In the genomic region with DNA sequence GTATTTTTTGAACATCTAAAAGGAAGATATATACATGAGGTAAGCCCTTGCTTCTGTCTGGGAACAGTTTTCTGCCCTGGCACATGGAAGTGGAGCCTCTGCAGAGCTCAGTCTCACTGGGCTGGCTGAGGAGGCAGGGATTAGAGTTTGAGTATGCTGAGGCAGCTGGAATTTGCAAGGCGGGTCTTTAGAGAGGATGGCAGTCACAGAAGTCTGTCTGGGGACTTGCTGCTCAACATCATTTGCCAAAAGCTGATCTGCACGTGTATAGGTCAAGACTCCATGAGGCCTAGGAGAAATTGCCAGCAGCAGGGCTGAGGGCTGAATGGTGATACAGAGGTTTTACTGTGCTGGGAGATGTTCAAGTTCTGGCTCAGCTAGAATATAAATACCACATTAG, we compare ENCODE assay signal across 2 cellular contexts.
TF ChIP-seq lines count a peak whose summit lies in the region.

No MANE protein-coding gene starts in this region.

TF ChIP-seq in GM23338, 12 proteins besides CTCF, POLR2A, EP300 and RAD21 (continued from another document):
- TF ChIP-seq, protein P1, sequence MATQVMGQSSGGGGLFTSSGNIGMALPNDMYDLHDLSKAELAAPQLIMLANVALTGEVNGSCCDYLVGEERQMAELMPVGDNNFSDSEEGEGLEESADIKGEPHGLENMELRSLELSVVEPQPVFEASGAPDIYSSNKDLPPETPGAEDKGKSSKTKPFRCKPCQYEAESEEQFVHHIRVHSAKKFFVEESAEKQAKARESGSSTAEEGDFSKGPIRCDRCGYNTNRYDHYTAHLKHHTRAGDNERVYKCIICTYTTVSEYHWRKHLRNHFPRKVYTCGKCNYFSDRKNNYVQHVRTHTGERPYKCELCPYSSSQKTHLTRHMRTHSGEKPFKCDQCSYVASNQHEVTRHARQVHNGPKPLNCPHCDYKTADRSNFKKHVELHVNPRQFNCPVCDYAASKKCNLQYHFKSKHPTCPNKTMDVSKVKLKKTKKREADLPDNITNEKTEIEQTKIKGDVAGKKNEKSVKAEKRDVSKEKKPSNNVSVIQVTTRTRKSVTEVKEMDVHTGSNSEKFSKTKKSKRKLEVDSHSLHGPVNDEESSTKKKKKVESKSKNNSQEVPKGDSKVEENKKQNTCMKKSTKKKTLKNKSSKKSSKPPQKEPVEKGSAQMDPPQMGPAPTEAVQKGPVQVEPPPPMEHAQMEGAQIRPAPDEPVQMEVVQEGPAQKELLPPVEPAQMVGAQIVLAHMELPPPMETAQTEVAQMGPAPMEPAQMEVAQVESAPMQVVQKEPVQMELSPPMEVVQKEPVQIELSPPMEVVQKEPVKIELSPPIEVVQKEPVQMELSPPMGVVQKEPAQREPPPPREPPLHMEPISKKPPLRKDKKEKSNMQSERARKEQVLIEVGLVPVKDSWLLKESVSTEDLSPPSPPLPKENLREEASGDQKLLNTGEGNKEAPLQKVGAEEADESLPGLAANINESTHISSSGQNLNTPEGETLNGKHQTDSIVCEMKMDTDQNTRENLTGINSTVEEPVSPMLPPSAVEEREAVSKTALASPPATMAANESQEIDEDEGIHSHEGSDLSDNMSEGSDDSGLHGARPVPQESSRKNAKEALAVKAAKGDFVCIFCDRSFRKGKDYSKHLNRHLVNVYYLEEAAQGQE (IDR thresholded peaks at IDR 0.05; ENCODE audit: unreplicated experiment): no peak
- TF ChIP-seq NANOG (IDR thresholded peaks at IDR 0.05; ENCODE audit: borderline replicate concordance): no peak
- no peak for TF ChIP-seq CREB1 (CRISPR knock-in tag; IDR thresholded peaks at IDR 0.05; ENCODE audit: low read depth)

TF ChIP-seq in WTC11, 78 proteins besides CTCF, POLR2A, EP300 and RAD21 (continued from another document):
- TF ChIP-seq, protein P2, sequence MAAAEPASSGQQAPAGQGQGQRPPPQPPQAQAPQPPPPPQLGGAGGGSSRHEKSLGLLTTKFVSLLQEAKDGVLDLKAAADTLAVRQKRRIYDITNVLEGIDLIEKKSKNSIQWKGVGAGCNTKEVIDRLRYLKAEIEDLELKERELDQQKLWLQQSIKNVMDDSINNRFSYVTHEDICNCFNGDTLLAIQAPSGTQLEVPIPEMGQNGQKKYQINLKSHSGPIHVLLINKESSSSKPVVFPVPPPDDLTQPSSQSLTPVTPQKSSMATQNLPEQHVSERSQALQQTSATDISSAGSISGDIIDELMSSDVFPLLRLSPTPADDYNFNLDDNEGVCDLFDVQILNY (CRISPR knock-in tag; IDR thresholded peaks at IDR 0.05): no peak
- TF ChIP-seq, protein P3, sequence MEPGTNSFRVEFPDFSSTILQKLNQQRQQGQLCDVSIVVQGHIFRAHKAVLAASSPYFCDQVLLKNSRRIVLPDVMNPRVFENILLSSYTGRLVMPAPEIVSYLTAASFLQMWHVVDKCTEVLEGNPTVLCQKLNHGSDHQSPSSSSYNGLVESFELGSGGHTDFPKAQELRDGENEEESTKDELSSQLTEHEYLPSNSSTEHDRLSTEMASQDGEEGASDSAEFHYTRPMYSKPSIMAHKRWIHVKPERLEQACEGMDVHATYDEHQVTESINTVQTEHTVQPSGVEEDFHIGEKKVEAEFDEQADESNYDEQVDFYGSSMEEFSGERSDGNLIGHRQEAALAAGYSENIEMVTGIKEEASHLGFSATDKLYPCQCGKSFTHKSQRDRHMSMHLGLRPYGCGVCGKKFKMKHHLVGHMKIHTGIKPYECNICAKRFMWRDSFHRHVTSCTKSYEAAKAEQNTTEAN (CRISPR knock-in tag; IDR thresholded peaks at IDR 0.05): no peak
- TF ChIP-seq, protein P4, sequence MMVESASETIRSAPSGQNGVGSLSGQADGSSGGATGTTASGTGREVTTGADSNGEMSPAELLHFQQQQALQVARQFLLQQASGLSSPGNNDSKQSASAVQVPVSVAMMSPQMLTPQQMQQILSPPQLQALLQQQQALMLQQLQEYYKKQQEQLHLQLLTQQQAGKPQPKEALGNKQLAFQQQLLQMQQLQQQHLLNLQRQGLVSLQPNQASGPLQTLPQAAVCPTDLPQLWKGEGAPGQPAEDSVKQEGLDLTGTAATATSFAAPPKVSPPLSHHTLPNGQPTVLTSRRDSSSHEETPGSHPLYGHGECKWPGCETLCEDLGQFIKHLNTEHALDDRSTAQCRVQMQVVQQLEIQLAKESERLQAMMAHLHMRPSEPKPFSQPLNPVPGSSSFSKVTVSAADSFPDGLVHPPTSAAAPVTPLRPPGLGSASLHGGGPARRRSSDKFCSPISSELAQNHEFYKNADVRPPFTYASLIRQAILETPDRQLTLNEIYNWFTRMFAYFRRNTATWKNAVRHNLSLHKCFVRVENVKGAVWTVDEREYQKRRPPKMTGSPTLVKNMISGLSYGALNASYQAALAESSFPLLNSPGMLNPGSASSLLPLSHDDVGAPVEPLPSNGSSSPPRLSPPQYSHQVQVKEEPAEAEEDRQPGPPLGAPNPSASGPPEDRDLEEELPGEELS (CRISPR knock-in tag; IDR thresholded peaks at IDR 0.05): no peak
- TF ChIP-seq FOXJ3 (CRISPR knock-in tag; IDR thresholded peaks at IDR 0.05; ENCODE audit: borderline replicate concordance) (no peak), GTF2I (CRISPR knock-in tag; conservative IDR thresholded peaks at IDR 0.05) (no peak), SP1 (CRISPR knock-in tag; conservative IDR thresholded peaks at IDR 0.05) (no peak)
TF ChIP-seq in WTC11: peak in this region for 0.
